In the genomic region with DNA sequence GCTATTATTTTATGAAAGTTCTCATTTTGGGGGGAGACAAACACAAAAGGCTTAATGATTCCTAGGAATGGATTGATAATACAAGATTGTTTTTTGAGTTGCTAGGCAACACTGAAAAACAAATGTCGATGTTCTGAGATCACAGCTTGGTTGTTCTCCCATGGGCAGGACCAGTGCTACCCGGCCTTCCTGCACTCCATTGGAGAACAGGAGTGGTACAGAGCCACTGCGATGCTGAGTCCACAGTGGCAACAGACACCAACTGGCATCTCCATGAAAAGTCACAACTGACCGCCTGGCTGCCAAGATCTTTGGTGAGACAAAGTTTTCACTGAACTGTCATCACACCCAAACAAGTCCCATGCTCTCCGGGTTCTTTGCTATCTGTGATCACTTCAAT, we compare ENCODE assay signal across 1 cellular context.
TF ChIP-seq lines count a peak whose summit lies in the region.

No MANE protein-coding gene starts in this region.

TF ChIP-seq in H1, 55 proteins besides CTCF, POLR2A, EP300 and RAD21 (continued from another document):
- no peak for TF ChIP-seq SIN3A (conservative IDR thresholded peaks at IDR 0.05 in 1 of 2, IDR thresholded peaks at IDR 0.05 in 1 of 2; ENCODE audit: low read depth in 1 of 2, low read length in 2 of 2)
